Comparison of ENCODE assay signal across 8 cellular contexts in the genomic region with DNA sequence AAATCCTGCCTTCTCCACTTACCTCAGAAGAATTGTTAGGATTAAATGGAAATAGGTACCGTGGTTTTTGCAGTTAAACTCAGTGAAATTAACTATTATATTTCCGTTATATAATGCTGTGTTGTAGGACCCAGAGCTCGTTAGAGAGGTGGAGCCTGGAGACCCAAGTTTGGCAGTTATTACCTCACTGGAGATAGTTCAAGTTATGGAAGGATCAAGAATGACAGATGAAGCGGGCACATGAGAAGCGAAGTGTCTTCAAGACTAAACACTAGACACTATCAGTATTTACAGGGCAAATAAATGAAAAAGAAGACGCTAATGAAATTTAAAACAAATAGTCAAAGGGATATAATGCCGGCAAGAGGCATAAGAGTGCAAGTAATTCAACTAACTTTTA. TPM values are rescaled to one million over a fixed set of nuclear protein-coding genes. Genes with fewer than 3 reads are reported as not detected.
DNase-seq lines count a peak whose midpoint lies in the region; ATAC-seq and TF ChIP-seq lines count a peak whose summit lies in the region.

No MANE protein-coding gene starts in this region.

- DNase-seq in SIG-M5 treated with dmso at 0.1 percent for 504 hours (lab: John Stamatoyannopoulos, UW; ENCODE audit: unreplicated experiment): peak; percentile 21
- no peak for DNase-seq in SIG-M5 (lab: John Stamatoyannopoulos, UW)
- DNase-seq in activated CD4-positive, alpha-beta memory T cell treated with anti-CD3 and anti-CD28 coated beads, Interleukin-2, amount 10 ng/mL, durations not matched to agents 7 days and 5 days: no peak
- no peak for DNase-seq in NK-92 (lab: John Stamatoyannopoulos, UW; ENCODE audit: unreplicated experiment)
- DNase-seq in HEK293T (ENCODE audit: extremely low spot score): no peak
- no peak for DNase-seq in omental fat pad (ENCODE audit: low spot score)

- H3K9me3 ChIP-seq in iPS-18c (ENCODE audit: control insufficient read depth, insufficient read depth, low read length) (no peaks in the 10 kb centered on the region), subcutaneous abdominal adipose tissue (ENCODE audit: control insufficient read depth in 5 of 5, low read length in 5 of 5) (no peaks in the 10 kb centered on the region)

- no peaks in the 10 kb centered on the region for H3K27me3 Mint-ChIP-seq in activated CD4-positive, alpha-beta memory T cell treated with anti-CD3 and anti-CD28 coated beads, Interleukin-2, amount 10 ng/mL, durations not matched to agents 7 days and 5 days

- peak overlapping the region; percentile 83 for H3K4me3 ChIP-seq in iPS-18c (ENCODE audit: insufficient read depth, low read depth, low read length)
- H3K4me3 ChIP-seq in subcutaneous abdominal adipose tissue (ENCODE audit: low read depth in 1 of 5, low read length in 5 of 5): peak overlapping the region; percentile 95 to 99 (median 99)

- no peak for TF ChIP-seq CTCF in omental fat pad (IDR thresholded peaks at IDR 0.05)

- peaks cover 38% of the 10 kb centered on the region for H3K4me1 Mint-ChIP-seq in activated CD4-positive, alpha-beta memory T cell treated with anti-CD3 and anti-CD28 coated beads, Interleukin-2, amount 10 ng/mL, durations not matched to agents 7 days and 5 days

- H3K36me3 Mint-ChIP-seq in activated CD4-positive, alpha-beta memory T cell treated with anti-CD3 and anti-CD28 coated beads, Interleukin-2, amount 10 ng/mL, durations not matched to agents 7 days and 5 days (ENCODE audit: low read depth): peaks cover 12% of the 10 kb centered on the region

- peak overlapping the region; percentile 85 for H3K4me3 Mint-ChIP-seq in activated CD4-positive, alpha-beta memory T cell treated with anti-CD3 and anti-CD28 coated beads, Interleukin-2, amount 10 ng/mL, durations not matched to agents 7 days and 5 days

- CTCF ChIA-PET in activated CD4-positive, alpha-beta memory T cell treated with anti-CD3 and anti-CD28 coated beads, Interleukin-2, amount 10 ng/mL, durations not matched to agents 7 days and 5 days (lab: Charles Lee): interaction anchor here (1.3 kb wide), 1 partner anchor 15 kb away, joined by 3 read pairs; no protein-coding TSS in a partner anchor
- CTCF ChIA-PET in HEK293T (lab: Yijun Ruan, JAX): no interaction called here

- H3K36me3 ChIP-seq in subcutaneous abdominal adipose tissue (ENCODE audit: control insufficient read depth in 5 of 5, insufficient read depth in 5 of 5, low read length in 5 of 5): no peaks in the 10 kb centered on the region

- no peaks in the 10 kb centered on the region for H3K27me3 ChIP-seq in subcutaneous abdominal adipose tissue (ENCODE audit: control insufficient read depth in 5 of 5, insufficient read depth in 4 of 5, low read length in 5 of 5)

- H3K27ac ChIP-seq in subcutaneous abdominal adipose tissue (ENCODE audit: low read depth, low read length): peak overlapping the region; percentile 99

- no peak for ATAC-seq in omental fat pad (ENCODE audit: low FRiP score)

- peak overlapping the region; percentile 94 for H3K27ac Mint-ChIP-seq in activated CD4-positive, alpha-beta memory T cell treated with anti-CD3 and anti-CD28 coated beads, Interleukin-2, amount 10 ng/mL, durations not matched to agents 7 days and 5 days

- no peaks in the 10 kb centered on the region for H3K9me3 Mint-ChIP-seq in activated CD4-positive, alpha-beta memory T cell treated with anti-CD3 and anti-CD28 coated beads, Interleukin-2, amount 10 ng/mL, durations not matched to agents 7 days and 5 days

- peaks cover 5 to 26% (median 21%) of the 10 kb centered on the region in 5 donors for H3K4me1 ChIP-seq in subcutaneous abdominal adipose tissue (ENCODE audit: control insufficient read depth in 5 of 5, insufficient read depth in 5 of 5, low read length in 5 of 5)

- POLR2A ChIA-PET in activated CD4-positive, alpha-beta memory T cell treated with anti-CD3 and anti-CD28 coated beads, Interleukin-2, amount 10 ng/mL, durations not matched to agents 7 days and 5 days (lab: Charles Lee): interaction anchor here (1.7 kb wide), 1 partner anchor 10 kb away, joined by 8 read pairs; no protein-coding TSS in a partner anchor
- POLR2A ChIA-PET in HEK293T (lab: Yijun Ruan, JAX): interaction anchor here (0.9 kb wide), 1 partner anchor 25 kb away, joined by 3 read pairs; no protein-coding TSS in a partner anchor

- peak overlapping the region; percentile 95 to 99 (median 99) for H3K9ac ChIP-seq in subcutaneous abdominal adipose tissue (ENCODE audit: low read length in 5 of 5)

TF ChIP-seq in HEK293T, 16 proteins besides CTCF, POLR2A, EP300 and RAD21:
- TF ChIP-seq SUZ12 (IDR thresholded peaks at IDR 0.05): no peak
- TF ChIP-seq FOXA1 (IDR thresholded peaks at IDR 0.05): no peak
- TF ChIP-seq, protein P1, sequence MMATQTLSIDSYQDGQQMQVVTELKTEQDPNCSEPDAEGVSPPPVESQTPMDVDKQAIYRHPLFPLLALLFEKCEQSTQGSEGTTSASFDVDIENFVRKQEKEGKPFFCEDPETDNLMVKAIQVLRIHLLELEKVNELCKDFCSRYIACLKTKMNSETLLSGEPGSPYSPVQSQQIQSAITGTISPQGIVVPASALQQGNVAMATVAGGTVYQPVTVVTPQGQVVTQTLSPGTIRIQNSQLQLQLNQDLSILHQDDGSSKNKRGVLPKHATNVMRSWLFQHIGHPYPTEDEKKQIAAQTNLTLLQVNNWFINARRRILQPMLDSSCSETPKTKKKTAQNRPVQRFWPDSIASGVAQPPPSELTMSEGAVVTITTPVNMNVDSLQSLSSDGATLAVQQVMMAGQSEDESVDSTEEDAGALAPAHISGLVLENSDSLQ (IDR thresholded peaks at IDR 0.05): no peak
- no peak for TF ChIP-seq ARNT (IDR thresholded peaks at IDR 0.05)
- no peak for TF ChIP-seq L3MBTL2 (conservative IDR thresholded peaks at IDR 0.05)
- TF ChIP-seq TARDBP (IDR thresholded peaks at IDR 0.05): no peak
- TF ChIP-seq BHLHE40 (IDR thresholded peaks at IDR 0.05; ENCODE audit: borderline replicate concordance): no peak
- no peak for TF ChIP-seq FOXK2 (IDR thresholded peaks at IDR 0.05)
- TF ChIP-seq FOXM1 (IDR thresholded peaks at IDR 0.05; ENCODE audit: borderline replicate concordance): no peak
- no peak for TF ChIP-seq ELF4 (IDR thresholded peaks at IDR 0.05)
- TF ChIP-seq CTBP1 (IDR thresholded peaks at IDR 0.05; ENCODE audit: borderline replicate concordance): no peak
- TF ChIP-seq LEF1 (IDR thresholded peaks at IDR 0.05; ENCODE audit: borderline replicate concordance): no peak
- TF ChIP-seq SP1 (IDR thresholded peaks at IDR 0.05): no peak
- no peak for TF ChIP-seq ZNF384 (IDR thresholded peaks at IDR 0.05)
- no peak for TF ChIP-seq HDGF (IDR thresholded peaks at IDR 0.05; ENCODE audit: borderline replicate concordance)

RNA-seq across cellular contexts. Expression of a gene that starts 0.9 kb away (rescaled TPM):
- 10 to 100 TPM; 19.9 to 21.3 TPM for total RNA-seq in activated CD4-positive, alpha-beta memory T cell treated with anti-CD3 and anti-CD28 coated beads, Interleukin-2, amount 10 ng/mL, durations not matched to agents 7 days and 5 days
- total RNA-seq in omental fat pad: 10 to 100 TPM; 16.4 to 21.8 (median 18.2) TPM
